8 cellular contexts compared by ENCODE assay signal in the genomic region with DNA sequence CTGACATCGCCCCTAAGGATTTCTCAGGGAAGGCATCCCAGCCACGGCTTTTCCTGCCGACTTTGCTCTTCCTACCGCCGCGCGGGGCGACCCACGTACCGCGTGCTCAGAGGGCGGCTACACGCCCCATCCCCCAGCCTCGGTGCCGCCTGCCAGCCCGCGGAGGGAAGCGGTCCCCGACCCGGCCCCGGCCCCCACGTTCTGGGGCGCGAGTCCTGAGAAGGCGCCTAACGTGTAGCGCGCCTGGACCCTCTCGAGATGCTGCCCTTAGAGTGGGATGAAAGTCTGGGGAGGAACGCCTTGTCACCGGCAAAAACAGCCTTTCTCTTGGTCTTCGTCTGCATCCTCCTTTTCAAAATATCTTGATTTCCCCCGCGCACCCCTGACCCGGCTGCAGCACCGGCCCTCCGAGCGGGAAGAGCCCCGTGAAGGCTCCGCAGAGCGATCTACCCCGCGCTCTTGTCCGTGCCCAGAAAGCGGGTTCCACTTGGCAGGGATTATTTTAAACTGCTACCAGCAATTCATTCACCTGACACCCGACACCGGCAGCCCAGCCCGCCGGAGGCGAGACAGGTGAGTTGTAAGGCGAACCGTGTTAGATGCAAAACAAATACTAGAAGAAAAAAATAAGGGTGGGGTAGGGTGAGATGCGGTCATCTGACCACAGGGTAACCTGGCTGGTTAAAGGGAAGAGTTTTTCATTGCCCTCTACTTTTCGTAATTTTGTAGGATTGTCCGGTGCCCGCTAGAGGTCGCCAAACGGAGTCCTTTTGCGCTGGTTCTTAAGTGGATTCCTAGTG. TPM values are rescaled to one million over a fixed set of nuclear protein-coding genes. Genes with fewer than 3 reads are reported as not detected.
DNase-seq lines count a peak whose midpoint lies in the region; ATAC-seq, FAIRE-seq and TF ChIP-seq lines count a peak whose summit lies in the region.

No MANE protein-coding gene starts in this region.

- peaks cover 27% of the 10 kb centered on the region for H3K27me3 ChIP-seq in keratinocyte (ENCODE audit: control insufficient read depth, extremely low read depth, insufficient read depth, low read length)

- dilution Hi-C loops in keratinocyte (cut with MboI; ENCODE audit: extremely low pct_ligation_motif_present, low sequenced_read_pairs): loop anchor here (10.0 kb wide), 1 partner anchor 170 kb away; no protein-coding TSS in a partner anchor

- TF ChIP-seq CTCF in A549 (IDR thresholded peaks at IDR 0.05): peak; percentile 98
- TF ChIP-seq CTCF in WTC11 (IDR thresholded peaks at IDR 0.05): peak; percentile 89
- peak; percentile 74 to 87 (median 82) for TF ChIP-seq CTCF in keratinocyte (optimal IDR thresholded peaks at IDR 0.05 in 1 of 3, IDR thresholded peaks at IDR 0.05 in 1 of 3, conservative IDR thresholded peaks at IDR 0.05 in 1 of 3; ENCODE audit: extremely low read depth in 1 of 3, insufficient read depth in 2 of 3, low read length in 3 of 3)

- CTCF ChIA-PET in A549 (lab: Yijun Ruan, JAX): interaction anchor here (0.7 to 3.8 kb wide), 23 partner anchors 8 to 173 kb away, joined by 3 to 31 read pairs (median 4); no protein-coding TSS in a partner anchor
- CTCF ChIA-PET in WTC11 (lab: Charles Lee): no interaction called here

- 2% methylated on average over 51 of the region's 59 CpGs for WGBS in A549 (ENCODE audit: missing lambda C conversion rate)

- POLR2A ChIA-PET in A549 (lab: Yijun Ruan, JAX) (interaction anchor here (1.5 kb wide), 1 partner anchor 275 kb away, joined by 4 read pairs; no protein-coding TSS in a partner anchor), WTC11 (lab: Charles Lee) (interaction anchor here (0.6 kb wide), 1 partner anchor 75 kb away, joined by 3 read pairs; no protein-coding TSS in a partner anchor)

- peak; percentile 87 to 89 for TF ChIP-seq RAD21 in A549 (conservative IDR thresholded peaks at IDR 0.05 in 1 of 2, IDR thresholded peaks at IDR 0.05 in 1 of 2)

- peak overlapping the region; percentile 68 for H3K4me3 ChIP-seq in A549
- peak overlapping the region; percentile 37 to 71 (median 60) for H3K4me3 ChIP-seq in keratinocyte (ENCODE audit: control insufficient read depth in 2 of 3, extremely low read depth in 1 of 3, insufficient read depth in 2 of 3, low read depth in 1 of 3, low read length in 3 of 3)

- no peak for TF ChIP-seq POLR2A in A549 (IDR thresholded peaks at IDR 0.05; ENCODE audit: low read length)

- H2AFZ ChIP-seq in keratinocyte (ENCODE audit: control insufficient read depth, low read length): peak overlapping the region; percentile 73

- H3K4me3 Mint-ChIP-seq in WTC11: peak overlapping the region; percentile 97
- H3K4me3 Mint-ChIP-seq in central memory CD8-positive, alpha-beta T cell: peak overlapping the region; percentile 91

- peak overlapping the region; percentile 41 for H3K9ac ChIP-seq in keratinocyte (ENCODE audit: control insufficient read depth, extremely low read depth, insufficient read depth, low read length)

- H3K4me2 ChIP-seq in A549 (peak overlapping the region; percentile 88), keratinocyte (ENCODE audit: control insufficient read depth, extremely low read depth, insufficient read depth, low read depth, low read length) (peak overlapping the region; percentile 96)

- H3K9me3 Mint-ChIP-seq in WTC11: no peaks in the 10 kb centered on the region
- no peaks in the 10 kb centered on the region for H3K9me3 Mint-ChIP-seq in central memory CD8-positive, alpha-beta T cell

- H3K36me3 ChIP-seq in keratinocyte (ENCODE audit: control insufficient read depth in 2 of 2, extremely low read depth in 1 of 2, insufficient read depth in 2 of 2, low read length in 2 of 2): no peaks in the 10 kb centered on the region

- H3K79me2 ChIP-seq in keratinocyte (ENCODE audit: control insufficient read depth, insufficient read depth, low read length): no peaks in the 10 kb centered on the region

- no peak for TF ChIP-seq EP300 in A549 (IDR thresholded peaks at IDR 0.05)

- peaks cover 20% of the 10 kb centered on the region for H3K27me3 Mint-ChIP-seq in WTC11 (ENCODE audit: low read depth)
- H3K27me3 Mint-ChIP-seq in central memory CD8-positive, alpha-beta T cell: peaks cover 34% of the 10 kb centered on the region

- H3K4me1 Mint-ChIP-seq in WTC11: peaks cover 55% of the 10 kb centered on the region
- H3K4me1 Mint-ChIP-seq in central memory CD8-positive, alpha-beta T cell: peaks cover 5% of the 10 kb centered on the region

- ATAC-seq in A549 (peak; percentile 67 to 85), GM18517 (IDR thresholded peaks at IDR 0.05; ENCODE audit: unreplicated experiment) (peak; percentile 84), HG03159 (IDR thresholded peaks at IDR 0.05; ENCODE audit: unreplicated experiment) (peak; percentile 63), WTC11 (peak; percentile 74)
- ATAC-seq in central memory CD8-positive, alpha-beta T cell (replicated peaks; ENCODE audit: extremely low read depth, poor library complexity, severe bottlenecking): peak; percentile 50

- no peaks in the 10 kb centered on the region for H3K36me3 Mint-ChIP-seq in WTC11
- H3K36me3 Mint-ChIP-seq in central memory CD8-positive, alpha-beta T cell (ENCODE audit: insufficient read depth): peaks cover 2% of the 10 kb centered on the region

- no peaks in the 10 kb centered on the region for H3K9me1 ChIP-seq in keratinocyte (ENCODE audit: control insufficient read depth, extremely low read depth, insufficient read depth, low read length)

- DNase-seq in A549 (ENCODE audit: low read depth in 1 of 2, low spot score in 1 of 2): peak; percentile 78 to 91
- peak; percentile 87 for DNase-seq in NCI-H2196 (lab: John Stamatoyannopoulos, UW; ENCODE audit: unreplicated experiment)
- peak; percentile 86 for DNase-seq in WTC11 (ENCODE audit: low spot score)
- DNase-seq in central memory CD8-positive, alpha-beta T cell (ENCODE audit: low spot score in 2 of 2): peak; percentile 49 to 57
- peak; percentile 50 for DNase-seq in keratinocyte (ENCODE audit: low read depth, low spot score)
- DNase-seq in stimulated activated CD4-positive, alpha-beta T cell treated with anti-CD3 and anti-CD28 coated beads, Interleukin-15, amount 100 ng/mL, for 24 hours: peak; percentile 82

- H3K4me1 ChIP-seq in A549 (peaks cover 8% of the 10 kb centered on the region; the same call in 1 of the 3 replicates), keratinocyte (ENCODE audit: control insufficient read depth, extremely low read depth, insufficient read depth, low read length) (peaks cover 9% of the 10 kb centered on the region)

- H3K9me3 ChIP-seq in A549 (no peaks in the 10 kb centered on the region), keratinocyte (ENCODE audit: control insufficient read depth, low read depth, low read length) (no peaks in the 10 kb centered on the region)

- peak overlapping the region; percentile 71 to 88 for H3K27ac ChIP-seq in A549
- no peak overlapping the region for H3K27ac ChIP-seq in keratinocyte (ENCODE audit: control insufficient read depth, insufficient read depth, low read length)

- no peak for FAIRE-seq in A549 (lab: Jason Lieb, UNC)
- no peak for FAIRE-seq in keratinocyte (lab: Jason Lieb, UNC)

- peak overlapping the region; percentile 99 for H3K27ac Mint-ChIP-seq in WTC11
- peak overlapping the region; percentile 75 for H3K27ac Mint-ChIP-seq in central memory CD8-positive, alpha-beta T cell (ENCODE audit: low read depth)

- H4K20me1 ChIP-seq in keratinocyte (ENCODE audit: control insufficient read depth, extremely low read depth, insufficient read depth, low read length): no peaks in the 10 kb centered on the region

TF ChIP-seq in A549, 52 proteins besides CTCF, POLR2A, EP300 and RAD21 (continues in another document):
- peak; percentile 38; the same call in 1 of the 2 replicates for TF ChIP-seq MYC (IDR thresholded peaks at IDR 0.05; ENCODE audit: borderline replicate concordance, low read length)
- TF ChIP-seq, protein P1, sequence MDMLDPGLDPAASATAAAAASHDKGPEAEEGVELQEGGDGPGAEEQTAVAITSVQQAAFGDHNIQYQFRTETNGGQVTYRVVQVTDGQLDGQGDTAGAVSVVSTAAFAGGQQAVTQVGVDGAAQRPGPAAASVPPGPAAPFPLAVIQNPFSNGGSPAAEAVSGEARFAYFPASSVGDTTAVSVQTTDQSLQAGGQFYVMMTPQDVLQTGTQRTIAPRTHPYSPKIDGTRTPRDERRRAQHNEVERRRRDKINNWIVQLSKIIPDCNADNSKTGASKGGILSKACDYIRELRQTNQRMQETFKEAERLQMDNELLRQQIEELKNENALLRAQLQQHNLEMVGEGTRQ (IDR thresholded peaks at IDR 0.05): peak; percentile 59
- TF ChIP-seq CEBPB (IDR thresholded peaks at IDR 0.05): 0 out of 4 replicates have a peak, but pooled peaks of 1 of the 2 experiments have one; percentile 40
- TF ChIP-seq EHMT2 (IDR thresholded peaks at IDR 0.05; ENCODE audit: low read depth): no peak

TF ChIP-seq in WTC11, 78 proteins besides CTCF, POLR2A, EP300 and RAD21 (continues in another document):
- TF ChIP-seq, protein P2, sequence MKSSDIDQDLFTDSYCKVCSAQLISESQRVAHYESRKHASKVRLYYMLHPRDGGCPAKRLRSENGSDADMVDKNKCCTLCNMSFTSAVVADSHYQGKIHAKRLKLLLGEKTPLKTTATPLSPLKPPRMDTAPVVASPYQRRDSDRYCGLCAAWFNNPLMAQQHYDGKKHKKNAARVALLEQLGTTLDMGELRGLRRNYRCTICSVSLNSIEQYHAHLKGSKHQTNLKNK (CRISPR knock-in tag; IDR thresholded peaks at IDR 0.05): no peak

RNA-seq across cellular contexts. Expression of a gene that starts 0.9 kb away (rescaled TPM):
- polyA plus RNA-seq in A549 (2011; rRNA removed) (0.54 and 0.67 TPM in 2 replicates), A549 (2017; fragmentation: RNase III; extraction: RNeasy Plus Mini Kit Qiagen cat#74134 plus additional on column Dnase treatment) (0.56 to 0.70 TPM (median 0.58 TPM) in 3 replicates), keratinocyte (not detected in 3 replicates)
- 0.37 and 0.60 TPM in 2 replicates for polyA plus RNA-seq in A549 (2012; cell fraction: cytosol; rRNA removed)
- 0.60 and 0.64 TPM in 2 replicates for polyA plus RNA-seq in A549 (2012; cell fraction: nucleus; rRNA removed)
- polyA minus RNA-seq in A549 (2011; rRNA and poly(A)+ RNA removed): 0.78 and 0.95 TPM in 2 replicates
- 12.9 to 15.5 TPM (median 13.1 TPM) in 3 replicates for total RNA-seq in WTC11 (2021)
- polyA plus RNA-seq in keratinocyte (2011; ENCODE audit: low read depth): not detected
- polyA plus RNA-seq in keratinocyte (2011; cell fraction: cytosol; rRNA removed): not detected in 2 replicates
- polyA plus RNA-seq in keratinocyte (2011; cell fraction: nucleus; rRNA removed): not detected in 2 replicates
- 0.10 TPM in 1 of 2 replicates, not detected in the other for polyA plus RNA-seq in keratinocyte (2012; ENCODE audit: low replicate concordance)
- polyA minus RNA-seq in keratinocyte: not detected in 3 replicates
- not detected for polyA minus RNA-seq in keratinocyte (2011; cell fraction: cytosol; rRNA and poly(A)+ RNA removed)
- 0.23 TPM in 1 of 2 replicates, not detected in the other for polyA minus RNA-seq in keratinocyte (2011; cell fraction: nucleus; rRNA and poly(A)+ RNA removed)
